Comparison of ENCODE assay signal across 7 cellular contexts in the genomic region with DNA sequence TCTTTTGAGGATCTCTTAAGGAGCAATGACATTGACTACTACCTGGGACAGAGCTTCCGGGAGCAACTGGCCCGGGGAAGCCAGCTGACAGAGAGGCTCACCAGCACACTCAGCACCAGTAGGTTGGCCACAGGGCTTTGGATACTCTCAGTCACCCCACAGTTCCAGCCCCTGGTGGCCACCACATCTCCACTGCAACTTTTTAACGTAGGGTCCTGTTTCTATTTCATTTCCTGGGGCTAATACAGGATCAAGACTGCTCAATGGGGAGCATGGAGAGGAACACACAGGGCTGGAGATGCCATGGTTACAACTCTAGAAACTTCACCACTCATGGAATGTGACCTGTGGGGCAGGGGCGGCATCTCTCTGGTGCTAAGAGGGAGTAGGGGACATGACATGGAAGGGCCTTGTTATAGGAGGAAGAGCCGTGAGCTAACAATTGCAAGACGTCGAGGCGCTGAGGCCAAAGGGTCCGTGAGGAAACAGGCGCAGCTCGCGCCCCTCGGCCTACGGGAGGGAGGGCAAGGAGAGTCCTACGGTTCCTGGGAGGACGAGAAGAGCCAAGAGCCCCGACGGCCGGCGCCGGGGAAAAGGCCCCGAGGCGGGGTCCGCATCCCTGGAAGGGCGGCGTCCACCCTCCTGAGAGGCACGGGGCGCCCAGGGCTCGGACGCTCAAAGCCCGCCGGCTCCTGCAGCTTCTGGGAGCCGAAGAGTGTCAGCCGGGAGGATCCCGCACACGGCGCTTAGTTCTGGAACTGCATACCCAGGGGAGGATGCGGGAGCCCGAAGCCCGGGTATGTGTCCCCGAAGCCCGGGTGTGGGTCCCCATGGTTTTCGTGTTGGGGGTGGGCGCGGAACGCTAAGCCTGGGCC. TPM values are rescaled to one million over a fixed set of nuclear protein-coding genes. Genes with fewer than 3 reads are reported as not detected.
A peak's percentile ranks its signal among the peaks of the same experiment; 100 is the strongest.
DNase-seq lines count a peak whose midpoint lies in the region; ATAC-seq, FAIRE-seq and TF ChIP-seq lines count a peak whose summit lies in the region.
"Not testable (repeated sequence)": the region's sequence is repeated elsewhere in the genome, so short reads cannot be mapped to it uniquely, and the experiment has no call there.

No MANE protein-coding gene starts in this region.

- H2BK5ac ChIP-seq in H1 (ENCODE audit: low read depth, low read length) = not testable (repeated sequence)

- not testable (repeated sequence) for H3K79me1 ChIP-seq in H1 (ENCODE audit: low read depth, low read length)

- not testable (repeated sequence) for H3K18ac ChIP-seq in H1 (ENCODE audit: extremely low read depth, low read length)

- ATAC-seq in WTC11 (peak; percentile 73), Right ventricle myocardium inferior (peak; percentile 20), lower lobe of right lung (peak; percentile 16 to 27), upper lobe of left lung (ENCODE audit: low FRiP score in 2 of 2) (peak; percentile 16 to 55)

- not testable (repeated sequence) for H4K5ac ChIP-seq in H1 (ENCODE audit: insufficient read length, low read depth, low read length)

- H2BK12ac ChIP-seq in H1 (ENCODE audit: low read depth, low read length) = not testable (repeated sequence)

- peak overlapping the region; percentile 67 for H3K4me2 ChIP-seq in H1 (ENCODE audit: insufficient read depth in 1 of 2, low read depth in 2 of 2, low read length in 2 of 2)
- H3K4me2 ChIP-seq in neural progenitor cell = not testable (repeated sequence)

- not testable (repeated sequence) for H3K27me3 ChIP-seq in H1 (replicated peaks in 1 of 4; ENCODE audit: control insufficient read depth in 3 of 4, extremely low read depth in 1 of 4, insufficient read depth in 3 of 4, low read length in 3 of 4); lower lobe of right lung (ENCODE audit: low read depth); upper lobe of left lung
- peaks cover 12% of the 10 kb centered on the region for H3K27me3 ChIP-seq in neural progenitor cell

- FAIRE-seq in H1 (lab: Jason Lieb, UNC) = not testable (repeated sequence)

- H3K4me3 Mint-ChIP-seq in HFFc6 (peak overlapping the region; percentile 40; the same call in 1 of the 2 replicates), WTC11 (peak overlapping the region; percentile 81), neural progenitor cell (peak overlapping the region; percentile 61)

- H2BK15ac ChIP-seq in H1 (ENCODE audit: low read length) = not testable (repeated sequence)

- H2AFZ ChIP-seq in H1 (ENCODE audit: low read length) = peak overlapping the region; percentile 90; the same call in 1 of the 2 replicates
- H2AFZ ChIP-seq in neural progenitor cell (replicated peaks) = not testable (repeated sequence)

- TF ChIP-seq CTCF in HFFc6 (IDR thresholded peaks at IDR 0.05) = peak; percentile 38
- not testable (repeated sequence) for TF ChIP-seq CTCF in WTC11 (IDR thresholded peaks at IDR 0.05); H1 (IDR thresholded peaks at IDR 0.05; ENCODE audit: control extremely low read depth in 1 of 3, insufficient read depth in 1 of 3, low read depth in 1 of 3, low read length in 3 of 3); lower lobe of right lung (IDR thresholded peaks at IDR 0.05); neural progenitor cell (IDR thresholded peaks at IDR 0.05); upper lobe of left lung (IDR thresholded peaks at IDR 0.05)

- H2AK5ac ChIP-seq in H1 (ENCODE audit: low read depth, low read length) = not testable (repeated sequence)

- not testable (repeated sequence) for H3K36me3 Mint-ChIP-seq in HFFc6 (ENCODE audit: low read depth); WTC11; neural progenitor cell

- not testable (repeated sequence) for H3K14ac ChIP-seq in H1 (ENCODE audit: insufficient read length)

- not testable (repeated sequence) for H3K27ac ChIP-seq in H1 (ENCODE audit: low read depth, low read length); lower lobe of right lung; neural progenitor cell; upper lobe of left lung

- H3K23ac ChIP-seq in H1 (ENCODE audit: insufficient read length) = not testable (repeated sequence)

- not testable (repeated sequence) for H3K36me3 ChIP-seq in H1 (ENCODE audit: control insufficient read depth in 2 of 4, insufficient read depth in 4 of 4, low read length in 3 of 4); lower lobe of right lung; neural progenitor cell; upper lobe of left lung

- H4K8ac ChIP-seq in H1 (ENCODE audit: extremely low read depth, insufficient read depth, low read length) = not testable (repeated sequence)

- H3K27me3 Mint-ChIP-seq in HFFc6 (ENCODE audit: insufficient read depth); WTC11 (ENCODE audit: low read depth); neural progenitor cell (ENCODE audit: insufficient read depth, low read depth): not testable (repeated sequence)

- not testable (repeated sequence) for H2BK20ac ChIP-seq in H1 (ENCODE audit: low read length)

- not testable (repeated sequence) for H3F3A ChIP-seq in neural progenitor cell (ENCODE audit: low read depth)

- not testable (repeated sequence) for DNase-seq in HFFc6; WTC11 (ENCODE audit: low spot score); Right ventricle myocardium inferior (ENCODE audit: missing footprints); lower lobe of right lung; neural progenitor cell (ENCODE audit: low spot score); upper lobe of left lung
- DNase-seq in H1 (ENCODE audit: low read depth in 1 of 2, low spot score in 2 of 2) = peak in 1 of 2 experiments; percentile 73

- not testable (repeated sequence) for TF ChIP-seq POLR2A in H1 (IDR thresholded peaks at IDR 0.05; ENCODE audit: control extremely low read depth in 1 of 2, low read depth in 2 of 2, low read length in 2 of 2); upper lobe of left lung (IDR thresholded peaks at IDR 0.05)

- not testable (repeated sequence) for H2BK120ac ChIP-seq in H1 (replicated peaks; ENCODE audit: low read depth, low read length)

- not testable (repeated sequence) for TF ChIP-seq EP300 in H1 (IDR thresholded peaks at IDR 0.05; ENCODE audit: borderline replicate concordance in 1 of 2, low read depth in 2 of 2, low read length in 2 of 2); upper lobe of left lung (IDR thresholded peaks at IDR 0.05)

- H3K4me3 ChIP-seq in H1 (ENCODE audit: extremely low read depth in 1 of 4, insufficient read depth in 2 of 4, low read depth in 3 of 4, low read length in 4 of 4) (peak overlapping the region in 2 of 4 experiments; percentile 46 to 52; a peak in 5 of 8 replicates), neural progenitor cell (peak overlapping the region; percentile 13)
- not testable (repeated sequence) for H3K4me3 ChIP-seq in lower lobe of right lung, upper lobe of left lung

- TF ChIP-seq RAD21 in H1 (IDR thresholded peaks at IDR 0.05 in 1 of 2, conservative IDR thresholded peaks at IDR 0.05 in 1 of 2; ENCODE audit: low read depth in 2 of 2, low read length in 2 of 2) = not testable (repeated sequence)

- POLR2A ChIA-PET in WTC11 (lab: Charles Lee); H1 (lab: Charles Lee; ENCODE audit: partially characterized antibody): not testable (repeated sequence)

- H3K4ac ChIP-seq in H1 (replicated peaks; ENCODE audit: insufficient read length, low read depth, low read length) = not testable (repeated sequence)

- not testable (repeated sequence) for H3K4me1 ChIP-seq in H1 (replicated peaks in 1 of 4; ENCODE audit: control insufficient read depth in 3 of 4, insufficient read depth in 4 of 4, low read length in 3 of 4); lower lobe of right lung; neural progenitor cell; upper lobe of left lung

- H3K79me2 ChIP-seq in H1 (ENCODE audit: control insufficient read depth in 1 of 2, insufficient read depth in 2 of 2, low read length in 2 of 2); neural progenitor cell (ENCODE audit: low read depth): not testable (repeated sequence)

- not testable (repeated sequence) for H3K56ac ChIP-seq in H1 (replicated peaks; ENCODE audit: insufficient read length, low read depth, low read length)

- peak overlapping the region in 1 of 4 experiments; percentile 40; a peak in 1 of 7 replicates for H3K9ac ChIP-seq in H1 (replicated peaks in 1 of 4; ENCODE audit: extremely low read depth in 1 of 4, low read depth in 3 of 4, low read length in 3 of 4)
- H3K9ac ChIP-seq in neural progenitor cell = not testable (repeated sequence)

- intact Hi-C loops in Right ventricle myocardium inferior (cut with DNase I); lower lobe of right lung (cut with DNase I): not testable (repeated sequence)

- H3K23me2 ChIP-seq in H1 (ENCODE audit: low read depth, low read length) = not testable (repeated sequence)

- CTCF ChIA-PET in WTC11 (lab: Charles Lee); H1 (lab: Charles Lee; ENCODE audit: partially characterized antibody): not testable (repeated sequence)

- H4K91ac ChIP-seq in H1 (replicated peaks; ENCODE audit: insufficient read length, low read length) = not testable (repeated sequence)

- H4K20me1 ChIP-seq in H1 (replicated peaks in 1 of 2; ENCODE audit: control insufficient read depth in 1 of 2, insufficient read depth in 2 of 2, low read length in 2 of 2); neural progenitor cell (ENCODE audit: low read depth): not testable (repeated sequence)

- not testable (repeated sequence) for H3K4me1 Mint-ChIP-seq in HFFc6 (ENCODE audit: low read depth); WTC11; neural progenitor cell

- not testable (repeated sequence) for H3K27ac Mint-ChIP-seq in HFFc6, WTC11, neural progenitor cell

- not testable (repeated sequence) for H3K9me3 Mint-ChIP-seq in HFFc6, WTC11, neural progenitor cell

- H3K9me3 ChIP-seq in H1 (ENCODE audit: insufficient read depth in 2 of 2, low read depth in 1 of 2, low read length in 1 of 2); lower lobe of right lung; neural progenitor cell (ENCODE audit: low read depth); upper lobe of left lung: not testable (repeated sequence)

- WGBS in H1 (ENCODE audit: extremely low coverage in 1 of 2, insufficient coverage in 1 of 2, insufficient read length in 1 of 2, insufficient replicate concordance in 2 of 2, low coverage in 1 of 2, low lambda C conversion rate in 2 of 2, missing lambda C conversion rate in 1 of 2), 2 experiments = 16% methylated on average over 20 of the region's 46 CpGs; no CpG with 5 or more reads in 1 of the 2 experiments
- 29 to 45% methylated on average over 4 to 13 of the region's 46 CpGs for WGBS in upper lobe of left lung, 2 donors

RNA-seq across cellular contexts. Expression of a gene that starts 36.4 kb away (rescaled TPM):
- 1,000 to 10,000 TPM; 1,191 to 2,394 (median 1,819) TPM for total RNA-seq in HFFc6 (2021; fragmentation: NEBNext Ultra II Directional; extraction: Animal tissue kit (Norgen Biotek cat#: 25700))
- total RNA-seq in WTC11 (2021) = 1,028 to 1,267 TPM (median 1,197 TPM) in 3 replicates
- total RNA-seq in H1 (2021; fragmentation: NEBNext Ultra II Directional; extraction: Animal tissue kit (Norgen Biotek cat#: 25700)) = 1,303 and 1,497 TPM in 2 replicates
- under 0.01 and 145 TPM in 2 replicates for polyA plus RNA-seq in H1 (2011; rRNA removed)
- polyA plus RNA-seq in H1 (2011; cell fraction: cytosol; rRNA removed) = under 0.01 TPM
- under 0.01 TPM for polyA plus RNA-seq in H1 (2011; cell fraction: nucleus; rRNA removed)
- 20.3 to 94.3 TPM in 2 of 4 replicates, not detected in the others for polyA plus RNA-seq in H1 (2012, experiment 1 of 2)
- polyA plus RNA-seq in H1 (2012, experiment 2 of 2) = not detected
- polyA plus RNA-seq in H1 (2013, experiment 1 of 2) = not detected
- not detected for polyA plus RNA-seq in H1 (2013, experiment 2 of 2)
- polyA minus RNA-seq in H1 (2011; rRNA and poly(A)+ RNA removed) = 10,411 and 22,262 TPM in 2 replicates
- polyA minus RNA-seq in H1 (2011; cell fraction: cytosol; rRNA and poly(A)+ RNA removed) = 59,319 TPM
- 43,973 TPM for polyA minus RNA-seq in H1 (2011; cell fraction: nucleus; rRNA and poly(A)+ RNA removed)
- total RNA-seq in Right ventricle myocardium inferior = 4,572 TPM
- total RNA-seq in lower lobe of right lung = 6,803 TPM
- total RNA-seq in neural progenitor cell (ENCODE audit: low replicate concordance) = under 0.01 TPM in 2 replicates
- over 10,000 TPM in 1 of 6 donors, 1,000 to 10,000 TPM in 2, under 1 TPM in 3; under 0.01 to 14,413 (median 1,360) TPM for total RNA-seq in upper lobe of left lung

Comparison
In these comparisons a context has a peak if more than half of its experiments do, and no peak if none do; other contexts are left out.
1. ATAC-seq: peak in every context shown above with its lines; median percentile 73 in WTC11; 36 in upper lobe of left lung; 22 in lower lobe of right lung; 20 in Right ventricle myocardium inferior.